Comparison of ENCODE assay signal across 3 cellular contexts in genomic region chr4:25661441-25661840, GRCh38. TPM values are rescaled to one million over a fixed set of nuclear protein-coding genes. Genes with fewer than 3 reads are reported as not detected.
"Had no signal": no experiment of that assay in that cellular context is flagged by ENCODE, and none has a peak within 500 bp of the region (broad histone marks: within the 10 kb centered on the region; RNA-seq: fewer than 3 reads in every experiment).

No MANE protein-coding gene starts in this region.

RNA-seq across cellular contexts. Expression of gene SLC34A2, which starts 5.8 kb away (rescaled TPM):
- total RNA-seq: GM23248, H4, HFFc6 had no signal
